ENCODE assay signal across 1 cellular context in the genomic region with DNA sequence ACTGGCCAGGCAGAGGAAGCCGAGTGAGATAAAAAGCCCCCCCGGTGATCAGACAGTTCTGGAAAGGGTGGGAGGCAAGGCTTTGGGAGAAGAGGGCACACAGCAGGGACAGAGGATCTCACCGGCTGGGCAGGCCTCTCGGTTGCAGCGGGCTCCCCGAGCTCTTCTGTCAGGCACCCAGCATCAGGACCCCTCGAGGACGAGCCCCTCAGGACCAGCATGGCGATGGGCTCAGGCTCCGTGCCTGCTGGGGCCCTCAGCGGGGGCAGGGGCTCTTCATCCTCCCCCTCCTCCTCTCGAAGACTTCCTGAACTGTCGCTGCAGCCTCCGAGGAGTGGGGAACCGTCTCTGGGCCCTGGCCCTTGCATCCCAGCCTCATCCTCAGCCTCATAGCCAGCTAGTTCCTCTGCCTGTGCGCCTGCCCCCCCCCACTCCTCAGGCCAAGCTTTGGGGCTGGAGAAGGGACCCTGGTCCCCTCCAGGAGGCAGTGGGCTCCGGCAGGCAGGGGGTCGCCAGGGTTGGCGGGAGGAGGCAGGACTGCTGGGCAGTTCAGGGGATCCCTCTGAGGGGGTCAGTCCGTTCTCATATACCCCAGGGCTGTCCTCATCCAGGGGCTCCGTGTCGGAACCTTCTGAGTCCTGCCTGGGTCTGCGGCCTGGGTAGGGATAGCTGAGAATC.
TF ChIP-seq lines count a peak whose summit lies in the region.

No MANE protein-coding gene starts in this region.

TF ChIP-seq in HepG2, 621 proteins besides CTCF, POLR2A, EP300 and RAD21 (continued from another document and continues in another):
- TF ChIP-seq ZNF687 (CRISPR knock-in tag; IDR thresholded peaks at IDR 0.05) (peak; percentile 3; the same call in 1 of the 2 replicates), SIX1 (CRISPR knock-in tag; IDR thresholded peaks at IDR 0.05; ENCODE audit: borderline replicate concordance) (no peak), ZNF543 (CRISPR knock-in tag; IDR thresholded peaks at IDR 0.05) (0 out of 2 replicates have a peak, but pooled peaks have one; percentile 62), ZFP91 (CRISPR knock-in tag; IDR thresholded peaks at IDR 0.05; ENCODE audit: borderline replicate concordance) (no peak), THYN1 (CRISPR knock-in tag; IDR thresholded peaks at IDR 0.05; ENCODE audit: borderline replicate concordance, low read depth) (no peak), MYC (CRISPR knock-in tag; IDR thresholded peaks at IDR 0.05; ENCODE audit: borderline replicate concordance) (no peak), ZNF775 (CRISPR knock-in tag; IDR thresholded peaks at IDR 0.05; ENCODE audit: borderline replicate concordance) (no peak), HDAC6 (IDR thresholded peaks at IDR 0.05; ENCODE audit: low read depth, low read length) (no peak), MBNL3 (CRISPR knock-in tag; conservative IDR thresholded peaks at IDR 0.05) (no peak), ZBTB7A (CRISPR knock-in tag; IDR thresholded peaks at IDR 0.05) (no peak; the same call in 1 of the 2 replicates), CBX1 (IDR thresholded peaks at IDR 0.05; ENCODE audit: low read depth) (no peak), PCBP1 (IDR thresholded peaks at IDR 0.05; ENCODE audit: borderline replicate concordance, low read depth, low read length) (peak; percentile 67; the same call in 1 of the 2 replicates), TAF15 (IDR thresholded peaks at IDR 0.05; ENCODE audit: low read depth, low read length, poor library complexity, severe bottlenecking) (no peak), HIVEP1 (CRISPR knock-in tag; IDR thresholded peaks at IDR 0.05) (no peak), ZNF761 (CRISPR knock-in tag; conservative IDR thresholded peaks at IDR 0.05) (no peak), E2F5 (CRISPR knock-in tag; conservative IDR thresholded peaks at IDR 0.05) (no peak), MEIS1 (CRISPR knock-in tag; IDR thresholded peaks at IDR 0.05; ENCODE audit: borderline replicate concordance) (no peak), NKX3-1 (CRISPR knock-in tag; IDR thresholded peaks at IDR 0.05) (no peak), TIGD3 (CRISPR knock-in tag; IDR thresholded peaks at IDR 0.05; ENCODE audit: borderline replicate concordance) (no peak), RARA (CRISPR knock-in tag; IDR thresholded peaks at IDR 0.05) (no peak), MXD4 (CRISPR knock-in tag; IDR thresholded peaks at IDR 0.05) (no peak), TGIF2 (CRISPR knock-in tag; IDR thresholded peaks at IDR 0.05) (no peak), ZFYVE20 (CRISPR knock-in tag; IDR thresholded peaks at IDR 0.05; ENCODE audit: borderline replicate concordance, low read depth) (peak; percentile 92; the same call in 1 of the 2 replicates), TOPORS (CRISPR knock-in tag; IDR thresholded peaks at IDR 0.05) (no peak), ZNF253 (CRISPR knock-in tag; IDR thresholded peaks at IDR 0.05; ENCODE audit: borderline replicate concordance) (no peak), HDAC2 (CRISPR knock-in tag; IDR thresholded peaks at IDR 0.05) (no peak), ZNF614 (CRISPR knock-in tag; IDR thresholded peaks at IDR 0.05; ENCODE audit: borderline replicate concordance) (no peak), ZSCAN31 (CRISPR knock-in tag; IDR thresholded peaks at IDR 0.05; ENCODE audit: low read depth) (0 out of 2 replicates have a peak, but pooled peaks have one; percentile 2), TOE1 (CRISPR knock-in tag; IDR thresholded peaks at IDR 0.05) (no peak), SIN3B (IDR thresholded peaks at IDR 0.05; ENCODE audit: low read length) (no peak), PAWR (CRISPR knock-in tag; IDR thresholded peaks at IDR 0.05; ENCODE audit: borderline replicate concordance) (no peak), GABPB1 (CRISPR knock-in tag; IDR thresholded peaks at IDR 0.05) (no peak), ZNF512 (CRISPR knock-in tag; IDR thresholded peaks at IDR 0.05) (no peak), SNAI1 (CRISPR knock-in tag; IDR thresholded peaks at IDR 0.05; ENCODE audit: borderline replicate concordance) (no peak), MZF1 (CRISPR knock-in tag; IDR thresholded peaks at IDR 0.05; ENCODE audit: borderline replicate concordance) (0 out of 2 replicates have a peak, but pooled peaks have one; percentile 69), ZSCAN12 (CRISPR knock-in tag; IDR thresholded peaks at IDR 0.05) (no peak), ZNF12 (CRISPR knock-in tag; IDR thresholded peaks at IDR 0.05) (no peak), NCOA2 (CRISPR knock-in tag; IDR thresholded peaks at IDR 0.05) (no peak), FOSL1 (CRISPR knock-in tag; IDR thresholded peaks at IDR 0.05; ENCODE audit: borderline replicate concordance) (no peak), TBL1XR1 (IDR thresholded peaks at IDR 0.05; ENCODE audit: borderline replicate concordance, low read length, partially characterized antibody) (no peak), ZNF709 (CRISPR knock-in tag; IDR thresholded peaks at IDR 0.05) (no peak), GATAD1 (CRISPR knock-in tag; IDR thresholded peaks at IDR 0.05) (no peak)
- TF ChIP-seq, protein P1, sequence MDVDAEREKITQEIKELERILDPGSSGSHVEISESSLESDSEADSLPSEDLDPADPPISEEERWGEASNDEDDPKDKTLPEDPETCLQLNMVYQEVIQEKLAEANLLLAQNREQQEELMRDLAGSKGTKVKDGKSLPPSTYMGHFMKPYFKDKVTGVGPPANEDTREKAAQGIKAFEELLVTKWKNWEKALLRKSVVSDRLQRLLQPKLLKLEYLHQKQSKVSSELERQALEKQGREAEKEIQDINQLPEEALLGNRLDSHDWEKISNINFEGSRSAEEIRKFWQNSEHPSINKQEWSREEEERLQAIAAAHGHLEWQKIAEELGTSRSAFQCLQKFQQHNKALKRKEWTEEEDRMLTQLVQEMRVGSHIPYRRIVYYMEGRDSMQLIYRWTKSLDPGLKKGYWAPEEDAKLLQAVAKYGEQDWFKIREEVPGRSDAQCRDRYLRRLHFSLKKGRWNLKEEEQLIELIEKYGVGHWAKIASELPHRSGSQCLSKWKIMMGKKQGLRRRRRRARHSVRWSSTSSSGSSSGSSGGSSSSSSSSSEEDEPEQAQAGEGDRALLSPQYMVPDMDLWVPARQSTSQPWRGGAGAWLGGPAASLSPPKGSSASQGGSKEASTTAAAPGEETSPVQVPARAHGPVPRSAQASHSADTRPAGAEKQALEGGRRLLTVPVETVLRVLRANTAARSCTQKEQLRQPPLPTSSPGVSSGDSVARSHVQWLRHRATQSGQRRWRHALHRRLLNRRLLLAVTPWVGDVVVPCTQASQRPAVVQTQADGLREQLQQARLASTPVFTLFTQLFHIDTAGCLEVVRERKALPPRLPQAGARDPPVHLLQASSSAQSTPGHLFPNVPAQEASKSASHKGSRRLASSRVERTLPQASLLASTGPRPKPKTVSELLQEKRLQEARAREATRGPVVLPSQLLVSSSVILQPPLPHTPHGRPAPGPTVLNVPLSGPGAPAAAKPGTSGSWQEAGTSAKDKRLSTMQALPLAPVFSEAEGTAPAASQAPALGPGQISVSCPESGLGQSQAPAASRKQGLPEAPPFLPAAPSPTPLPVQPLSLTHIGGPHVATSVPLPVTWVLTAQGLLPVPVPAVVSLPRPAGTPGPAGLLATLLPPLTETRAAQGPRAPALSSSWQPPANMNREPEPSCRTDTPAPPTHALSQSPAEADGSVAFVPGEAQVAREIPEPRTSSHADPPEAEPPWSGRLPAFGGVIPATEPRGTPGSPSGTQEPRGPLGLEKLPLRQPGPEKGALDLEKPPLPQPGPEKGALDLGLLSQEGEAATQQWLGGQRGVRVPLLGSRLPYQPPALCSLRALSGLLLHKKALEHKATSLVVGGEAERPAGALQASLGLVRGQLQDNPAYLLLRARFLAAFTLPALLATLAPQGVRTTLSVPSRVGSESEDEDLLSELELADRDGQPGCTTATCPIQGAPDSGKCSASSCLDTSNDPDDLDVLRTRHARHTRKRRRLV (CRISPR knock-in tag; IDR thresholded peaks at IDR 0.05), result no peak
- TF ChIP-seq, protein P2, sequence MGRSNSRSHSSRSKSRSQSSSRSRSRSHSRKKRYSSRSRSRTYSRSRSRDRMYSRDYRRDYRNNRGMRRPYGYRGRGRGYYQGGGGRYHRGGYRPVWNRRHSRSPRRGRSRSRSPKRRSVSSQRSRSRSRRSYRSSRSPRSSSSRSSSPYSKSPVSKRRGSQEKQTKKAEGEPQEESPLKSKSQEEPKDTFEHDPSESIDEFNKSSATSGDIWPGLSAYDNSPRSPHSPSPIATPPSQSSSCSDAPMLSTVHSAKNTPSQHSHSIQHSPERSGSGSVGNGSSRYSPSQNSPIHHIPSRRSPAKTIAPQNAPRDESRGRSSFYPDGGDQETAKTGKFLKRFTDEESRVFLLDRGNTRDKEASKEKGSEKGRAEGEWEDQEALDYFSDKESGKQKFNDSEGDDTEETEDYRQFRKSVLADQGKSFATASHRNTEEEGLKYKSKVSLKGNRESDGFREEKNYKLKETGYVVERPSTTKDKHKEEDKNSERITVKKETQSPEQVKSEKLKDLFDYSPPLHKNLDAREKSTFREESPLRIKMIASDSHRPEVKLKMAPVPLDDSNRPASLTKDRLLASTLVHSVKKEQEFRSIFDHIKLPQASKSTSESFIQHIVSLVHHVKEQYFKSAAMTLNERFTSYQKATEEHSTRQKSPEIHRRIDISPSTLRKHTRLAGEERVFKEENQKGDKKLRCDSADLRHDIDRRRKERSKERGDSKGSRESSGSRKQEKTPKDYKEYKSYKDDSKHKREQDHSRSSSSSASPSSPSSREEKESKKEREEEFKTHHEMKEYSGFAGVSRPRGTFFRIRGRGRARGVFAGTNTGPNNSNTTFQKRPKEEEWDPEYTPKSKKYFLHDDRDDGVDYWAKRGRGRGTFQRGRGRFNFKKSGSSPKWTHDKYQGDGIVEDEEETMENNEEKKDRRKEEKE (IDR thresholded peaks at IDR 0.05), result no peak
- TF ChIP-seq, protein P3, sequence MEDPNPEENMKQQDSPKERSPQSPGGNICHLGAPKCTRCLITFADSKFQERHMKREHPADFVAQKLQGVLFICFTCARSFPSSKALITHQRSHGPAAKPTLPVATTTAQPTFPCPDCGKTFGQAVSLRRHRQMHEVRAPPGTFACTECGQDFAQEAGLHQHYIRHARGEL (CRISPR knock-in tag; IDR thresholded peaks at IDR 0.05), result 0 out of 2 replicates have a peak, but pooled peaks have one; percentile 19
